ENCODE assay signal across 12 cellular contexts in genomic region chr1:231052777-231053176, GRCh38.
"Had no signal": no experiment of that assay in that cellular context is flagged by ENCODE, and none has a peak within 500 bp of the region (broad histone marks: within the 10 kb centered on the region; RNA-seq: fewer than 3 reads in every experiment).

No MANE protein-coding gene starts in this region.

- H3K9me3 ChIP-seq: gastroesophageal sphincter, pancreas had no signal

- ATAC-seq: gastroesophageal sphincter had no signal

- DNase-seq: activated CD4-positive, alpha-beta T cell treated with anti-CD3 and anti-CD28 coated beads, Interleukin-2, amount 50 U/mL, for 1 hour; activated naive CD4-positive, alpha-beta T cell treated with Interleukin-2 at 50 U/mL for 16 hours; activated T-cell treated with anti-CD3 and anti-CD28 coated beads for 4 hours; heart right ventricle; left cardiac atrium; lower lobe of right lung; pancreas; stimulated activated CD4-positive, alpha-beta T cell treated with anti-CD3 and anti-CD28 coated beads, Interleukin-2, amount 100 ng/mL, for 48 hours; stimulated activated naive CD4-positive, alpha-beta T cell treated with Interleukin-2 at 50 U/mL for 16 hours had no signal

- H3K27ac ChIP-seq: gastroesophageal sphincter, lower lobe of right lung had no signal

- H3K27me3 ChIP-seq: pancreas had no signal

- H3K9me3 Mint-ChIP-seq: mesothelial cell of epicardium had no signal

- H3K36me3 ChIP-seq: gastroesophageal sphincter, heart right ventricle, lower lobe of right lung, pancreas had no signal

- H3K36me3 Mint-ChIP-seq: mesothelial cell of epicardium, type B pancreatic cell had no signal

- H3K4me3 Mint-ChIP-seq: mesothelial cell of epicardium, type B pancreatic cell had no signal
